Comparison of ENCODE assay signal across 8 cellular contexts in the genomic region with DNA sequence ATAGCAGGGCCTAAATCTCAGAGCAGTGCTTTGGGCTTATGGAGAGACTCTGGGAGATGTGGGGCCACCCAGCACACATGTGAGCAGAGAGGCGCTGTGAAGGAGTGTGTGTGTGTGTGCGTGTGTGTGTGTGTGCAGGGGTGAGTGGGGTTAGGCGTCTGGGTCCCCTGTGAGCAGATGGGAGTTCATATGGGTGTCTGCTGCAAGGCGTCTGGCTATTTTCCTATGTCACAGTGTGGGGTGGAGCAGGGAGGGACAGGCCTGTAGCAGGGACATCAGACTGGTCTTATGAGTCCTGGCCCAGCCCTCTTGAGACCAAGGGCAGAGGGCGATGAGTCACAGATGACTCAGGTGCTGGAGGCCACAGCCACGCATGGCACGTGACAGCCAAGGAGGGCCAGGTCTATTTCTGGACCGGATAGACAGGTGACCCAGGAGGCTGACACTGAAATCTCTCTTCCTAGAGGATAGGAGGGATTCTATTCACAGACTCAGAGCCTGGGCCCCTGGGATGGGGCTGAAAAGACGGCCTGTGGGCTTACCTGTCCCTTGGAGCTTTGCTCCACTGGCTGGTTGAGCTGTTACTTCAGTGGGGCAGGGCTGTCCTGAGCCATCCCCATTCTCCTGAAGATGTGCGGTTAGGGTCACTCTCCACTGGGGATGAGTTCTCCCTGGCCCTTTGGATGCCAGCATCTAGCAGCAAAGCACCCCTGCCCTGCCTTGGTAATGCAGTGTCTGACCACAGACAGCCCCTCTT. TPM values are rescaled to one million over a fixed set of nuclear protein-coding genes. Genes with fewer than 3 reads are reported as not detected.
A peak's percentile ranks its signal among the peaks of the same experiment; 100 is the strongest.
DNase-seq lines count a peak whose midpoint lies in the region; ATAC-seq and TF ChIP-seq lines count a peak whose summit lies in the region.

No MANE protein-coding gene starts in this region.

- H3K9me2 ChIP-seq in MM.1S (replicated peaks; ENCODE audit: insufficient read depth, low read length) = no peaks in the 10 kb centered on the region

- no peaks in the 10 kb centered on the region for H3K79me2 ChIP-seq in MM.1S (ENCODE audit: low read length)

- H3K9ac ChIP-seq in MM.1S (ENCODE audit: low read length) = no peak overlapping the region

- intact Hi-C loops in activated naive CD4-positive, alpha-beta T cell treated with anti-CD3 and anti-CD28 coated beads for 36 hours (cut with micrococcal nuclease) = no loop called here

- no peak overlapping the region for H3K27ac Mint-ChIP-seq in activated naive CD4-positive, alpha-beta T cell treated with anti-CD3 and anti-CD28 coated beads for 36 hours
- peak overlapping the region in 3 of 5 experiments; percentile 15 to 76 (median 52) for H3K27ac Mint-ChIP-seq in brain

- H3K27ac ChIP-seq in MM.1S (ENCODE audit: low read length) = peak overlapping the region; percentile 28; the same call in 1 of the 2 replicates
- peak overlapping the region; percentile 83 to 88 for H3K27ac ChIP-seq in lung (ENCODE audit: low read depth in 1 of 2, low read length in 1 of 2)

- 43 to 58% methylated on average over 10 of the region's 10 CpGs for WGBS in lung, 2 donors

- DNase-seq in activated naive CD4-positive, alpha-beta T cell treated with anti-CD3 and anti-CD28 coated beads for 36 hours = peak; percentile 30
- DNase-seq in activated naive CD4-positive, alpha-beta T cell treated with Interleukin-2 at 50 U/mL for 16 hours = no peak
- DNase-seq in MM.1S = peak; percentile 67
- DNase-seq in lung (ENCODE audit: low spot score) = peak; percentile 90
- no peak for DNase-seq in GM19240 (ENCODE audit: insufficient read length, low spot score)
- no peak for DNase-seq in stimulated activated CD4-positive, alpha-beta T cell treated with anti-CD3 and anti-CD28 coated beads, Interleukin-4, amount 100 ng/mL, for 1 hour
- no peak for DNase-seq in NCI-H1694 (lab: John Stamatoyannopoulos, UW)

- H3K4me3 ChIP-seq in MM.1S (ENCODE audit: low read length) (no peak overlapping the region), lung (no peak overlapping the region)

- no peaks in the 10 kb centered on the region for H3K36me3 Mint-ChIP-seq in activated naive CD4-positive, alpha-beta T cell treated with anti-CD3 and anti-CD28 coated beads for 36 hours (ENCODE audit: low read depth)
- no peaks in the 10 kb centered on the region for H3K36me3 Mint-ChIP-seq in brain

- H3K4me1 ChIP-seq in MM.1S (ENCODE audit: low read length) (peaks cover 23% of the 10 kb centered on the region), lung (ENCODE audit: control insufficient read depth in 2 of 2, insufficient read depth in 2 of 2, low read length in 2 of 2) (peaks cover 2 to 17% of the 10 kb centered on the region in 2 donors)

- H3K36me3 ChIP-seq in MM.1S (replicated peaks; ENCODE audit: insufficient read depth, low read length) (no peaks in the 10 kb centered on the region), lung (ENCODE audit: control insufficient read depth in 2 of 2, insufficient read depth in 2 of 2, low read length in 2 of 2) (no peaks in the 10 kb centered on the region)

- H3K27me3 ChIP-seq in MM.1S (replicated peaks; ENCODE audit: insufficient read depth, low read length) (no peaks in the 10 kb centered on the region), lung (ENCODE audit: control insufficient read depth, insufficient read depth) (no peaks in the 10 kb centered on the region)

- TF ChIP-seq CTCF in MM.1S (IDR thresholded peaks at IDR 0.05; ENCODE audit: low read length) (no peak), brain (conservative IDR thresholded peaks at IDR 0.05) (no peak), lung (IDR thresholded peaks at IDR 0.05; ENCODE audit: control extremely low read depth, extremely low read depth) (no peak)

- peak overlapping the region; percentile 42 for H3K4me2 ChIP-seq in MM.1S (ENCODE audit: low read depth, low read length)

- H3F3A ChIP-seq in MM.1S (ENCODE audit: insufficient read depth, low read length) = peaks cover 3% of the 10 kb centered on the region; the same call in 1 of the 2 replicates

- peak overlapping the region; percentile 69 for H2AFZ ChIP-seq in MM.1S (ENCODE audit: low read length)

- H3K4me1 Mint-ChIP-seq in activated naive CD4-positive, alpha-beta T cell treated with anti-CD3 and anti-CD28 coated beads for 36 hours (ENCODE audit: low read depth) = peaks cover 7% of the 10 kb centered on the region
- H3K4me1 Mint-ChIP-seq in brain = peaks cover 16% of the 10 kb centered on the region

- no peak overlapping the region for H3K4me3 Mint-ChIP-seq in activated naive CD4-positive, alpha-beta T cell treated with anti-CD3 and anti-CD28 coated beads for 36 hours
- H3K4me3 Mint-ChIP-seq in brain = no peak overlapping the region

- no peaks in the 10 kb centered on the region for H3K9me3 Mint-ChIP-seq in activated naive CD4-positive, alpha-beta T cell treated with anti-CD3 and anti-CD28 coated beads for 36 hours
- no peaks in the 10 kb centered on the region for H3K9me3 Mint-ChIP-seq in brain

- H4K20me1 ChIP-seq in MM.1S (ENCODE audit: insufficient read depth, low read length) = no peaks in the 10 kb centered on the region

- CTCF ChIA-PET in activated naive CD4-positive, alpha-beta T cell treated with anti-CD3 and anti-CD28 coated beads for 36 hours (lab: Charles Lee) = no interaction called here

- peak; percentile 81 for ATAC-seq in lung (ENCODE audit: insufficient read depth, low FRiP score)

- no peaks in the 10 kb centered on the region for H3K27me3 Mint-ChIP-seq in activated naive CD4-positive, alpha-beta T cell treated with anti-CD3 and anti-CD28 coated beads for 36 hours (ENCODE audit: low read depth)
- peaks cover 5% of the 10 kb centered on the region for H3K27me3 Mint-ChIP-seq in brain

- H3K9me3 ChIP-seq in MM.1S (replicated peaks; ENCODE audit: insufficient read depth, low read length) = no peaks in the 10 kb centered on the region
- no peaks in the 10 kb centered on the region for H3K9me3 ChIP-seq in lung (ENCODE audit: control insufficient read depth in 2 of 2, insufficient read depth in 1 of 2, low read length in 1 of 2)

RNA-seq across cellular contexts. Expression of gene VEGFA, which starts 28.9 kb away (rescaled TPM):
- total RNA-seq in activated naive CD4-positive, alpha-beta T cell treated with anti-CD3 and anti-CD28 coated beads for 36 hours = 10 to 100 TPM; 35.9 to 37.3 TPM
- polyA plus RNA-seq in brain (ENCODE audit: insufficient read depth, low read depth, low replicate concordance) (99.2 TPM), lung (100 to 1,000 TPM in 1 of 2 donors, 10 to 100 TPM in 1; 98.3 to 123 TPM)
- 100 to 1,000 TPM; 156 to 275 TPM for total RNA-seq in lung

Comparison
In these comparisons a context has a peak if more than half of its experiments do, and no peak if none do; other contexts are left out.
1. DNase-seq: peak in activated naive CD4-positive, alpha-beta T cell treated with anti-CD3 and anti-CD28 coated beads for 36 hours (single experiment), MM.1S (single experiment) and lung (single experiment); none in activated naive CD4-positive, alpha-beta T cell treated with Interleukin-2 at 50 U/mL for 16 hours (single experiment), GM19240 (single experiment), stimulated activated CD4-positive, alpha-beta T cell treated with anti-CD3 and anti-CD28 coated beads, Interleukin-4, amount 100 ng/mL, for 1 hour (single experiment) and NCI-H1694 (single experiment).
2. RNA of gene VEGFA, which starts 28.9 kb away (total RNA-seq): 156 to 275 TPM in lung; 35.9 to 37.3 TPM in activated naive CD4-positive, alpha-beta T cell treated with anti-CD3 and anti-CD28 coated beads for 36 hours; every median in the first group is over 4 times any median in the second.